ENCODE assay signal across 2 cellular contexts in genomic region chr5:81344736-81345135, GRCh38.
TF ChIP-seq lines count a peak whose summit lies in the region.

No MANE protein-coding gene starts in this region.

TF ChIP-seq in IMR-90, 13 proteins besides CTCF, POLR2A, EP300 and RAD21:
- no peak for TF ChIP-seq MXI1 (IDR thresholded peaks at IDR 0.05; ENCODE audit: borderline replicate concordance, low read depth, low read length)
- TF ChIP-seq FOS (IDR thresholded peaks at IDR 0.05; ENCODE audit: low read depth, low read length): no peak
- TF ChIP-seq NFE2L2 (IDR thresholded peaks at IDR 0.05; ENCODE audit: low read depth, low read length): no peak
- TF ChIP-seq, protein P1, sequence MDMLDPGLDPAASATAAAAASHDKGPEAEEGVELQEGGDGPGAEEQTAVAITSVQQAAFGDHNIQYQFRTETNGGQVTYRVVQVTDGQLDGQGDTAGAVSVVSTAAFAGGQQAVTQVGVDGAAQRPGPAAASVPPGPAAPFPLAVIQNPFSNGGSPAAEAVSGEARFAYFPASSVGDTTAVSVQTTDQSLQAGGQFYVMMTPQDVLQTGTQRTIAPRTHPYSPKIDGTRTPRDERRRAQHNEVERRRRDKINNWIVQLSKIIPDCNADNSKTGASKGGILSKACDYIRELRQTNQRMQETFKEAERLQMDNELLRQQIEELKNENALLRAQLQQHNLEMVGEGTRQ (IDR thresholded peaks at IDR 0.05; ENCODE audit: low read depth, low read length): no peak
- TF ChIP-seq MAFK (IDR thresholded peaks at IDR 0.05; ENCODE audit: low read depth, low read length): no peak
- no peak for TF ChIP-seq SMC3 (IDR thresholded peaks at IDR 0.05; ENCODE audit: low read depth, low read length)
- TF ChIP-seq CEBPB (IDR thresholded peaks at IDR 0.05; ENCODE audit: low read depth, low read length): no peak
- no peak for TF ChIP-seq BHLHE40 (IDR thresholded peaks at IDR 0.05; ENCODE audit: low read depth, low read length)
- TF ChIP-seq MAZ (IDR thresholded peaks at IDR 0.05; ENCODE audit: borderline replicate concordance, low read depth, low read length): no peak
- no peak for TF ChIP-seq CHD1 (IDR thresholded peaks at IDR 0.05; ENCODE audit: low read depth, low read length)
- no peak for TF ChIP-seq RFX5 (IDR thresholded peaks at IDR 0.05; ENCODE audit: low read depth, low read length)

TF ChIP-seq in liver, 16 proteins besides CTCF, POLR2A, EP300 and RAD21:
- TF ChIP-seq ZBTB33 (IDR thresholded peaks at IDR 0.05) (peak; percentile 22), RXRA (IDR thresholded peaks at IDR 0.05) (peak; percentile 71 to 82), GABPA (IDR thresholded peaks at IDR 0.05 in 1 of 2, conservative IDR thresholded peaks at IDR 0.05 in 1 of 2) (peak in 1 of 2 donors; percentile 20), HNF4A (conservative IDR thresholded peaks at IDR 0.05) (peak; percentile 71 to 78), SP1 (IDR thresholded peaks at IDR 0.05) (peak; percentile 71), NR2F2 (IDR thresholded peaks at IDR 0.05) (no peak), HNF4G (IDR thresholded peaks at IDR 0.05) (no peak), FOXA1 (IDR thresholded peaks at IDR 0.05) (no peak), YY1 (IDR thresholded peaks at IDR 0.05) (no peak), FOXA2 (IDR thresholded peaks at IDR 0.05) (peak; percentile 51), EGR1 (IDR thresholded peaks at IDR 0.05; ENCODE audit: low read depth in 2 of 2) (no peak), JUND (IDR thresholded peaks at IDR 0.05) (no peak), TAF1 (conservative IDR thresholded peaks at IDR 0.05) (no peak)
- TF ChIP-seq, protein P2, sequence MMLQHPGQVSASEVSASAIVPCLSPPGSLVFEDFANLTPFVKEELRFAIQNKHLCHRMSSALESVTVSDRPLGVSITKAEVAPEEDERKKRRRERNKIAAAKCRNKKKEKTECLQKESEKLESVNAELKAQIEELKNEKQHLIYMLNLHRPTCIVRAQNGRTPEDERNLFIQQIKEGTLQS (IDR thresholded peaks at IDR 0.05): no peak
- TF ChIP-seq, protein P3, sequence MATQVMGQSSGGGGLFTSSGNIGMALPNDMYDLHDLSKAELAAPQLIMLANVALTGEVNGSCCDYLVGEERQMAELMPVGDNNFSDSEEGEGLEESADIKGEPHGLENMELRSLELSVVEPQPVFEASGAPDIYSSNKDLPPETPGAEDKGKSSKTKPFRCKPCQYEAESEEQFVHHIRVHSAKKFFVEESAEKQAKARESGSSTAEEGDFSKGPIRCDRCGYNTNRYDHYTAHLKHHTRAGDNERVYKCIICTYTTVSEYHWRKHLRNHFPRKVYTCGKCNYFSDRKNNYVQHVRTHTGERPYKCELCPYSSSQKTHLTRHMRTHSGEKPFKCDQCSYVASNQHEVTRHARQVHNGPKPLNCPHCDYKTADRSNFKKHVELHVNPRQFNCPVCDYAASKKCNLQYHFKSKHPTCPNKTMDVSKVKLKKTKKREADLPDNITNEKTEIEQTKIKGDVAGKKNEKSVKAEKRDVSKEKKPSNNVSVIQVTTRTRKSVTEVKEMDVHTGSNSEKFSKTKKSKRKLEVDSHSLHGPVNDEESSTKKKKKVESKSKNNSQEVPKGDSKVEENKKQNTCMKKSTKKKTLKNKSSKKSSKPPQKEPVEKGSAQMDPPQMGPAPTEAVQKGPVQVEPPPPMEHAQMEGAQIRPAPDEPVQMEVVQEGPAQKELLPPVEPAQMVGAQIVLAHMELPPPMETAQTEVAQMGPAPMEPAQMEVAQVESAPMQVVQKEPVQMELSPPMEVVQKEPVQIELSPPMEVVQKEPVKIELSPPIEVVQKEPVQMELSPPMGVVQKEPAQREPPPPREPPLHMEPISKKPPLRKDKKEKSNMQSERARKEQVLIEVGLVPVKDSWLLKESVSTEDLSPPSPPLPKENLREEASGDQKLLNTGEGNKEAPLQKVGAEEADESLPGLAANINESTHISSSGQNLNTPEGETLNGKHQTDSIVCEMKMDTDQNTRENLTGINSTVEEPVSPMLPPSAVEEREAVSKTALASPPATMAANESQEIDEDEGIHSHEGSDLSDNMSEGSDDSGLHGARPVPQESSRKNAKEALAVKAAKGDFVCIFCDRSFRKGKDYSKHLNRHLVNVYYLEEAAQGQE (IDR thresholded peaks at IDR 0.05): peak; percentile 68
- TF ChIP-seq, protein P4, sequence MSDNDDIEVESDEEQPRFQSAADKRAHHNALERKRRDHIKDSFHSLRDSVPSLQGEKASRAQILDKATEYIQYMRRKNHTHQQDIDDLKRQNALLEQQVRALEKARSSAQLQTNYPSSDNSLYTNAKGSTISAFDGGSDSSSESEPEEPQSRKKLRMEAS (IDR thresholded peaks at IDR 0.05): peak; percentile 55
TF ChIP-seq in liver: peak in this region for 8.
